In genomic region chr6:36668601-36669390, GRCh38 we compare ENCODE assay signal across 17 cellular contexts. TPM values are rescaled to one million over a fixed set of nuclear protein-coding genes. Genes with fewer than 3 reads are reported as not detected.
"Had no signal": no experiment of that assay in that cellular context is flagged by ENCODE, and none has a peak within 500 bp of the region (broad histone marks: within the 10 kb centered on the region; RNA-seq: fewer than 3 reads in every experiment).

No MANE protein-coding gene starts in this region.

- H3K9me3 ChIP-seq: pancreas, upper lobe of right lung had no signal

- H3K36me3 Mint-ChIP-seq: immature natural killer cell; stimulated activated memory B cell treated with anti-CD40 and anti-IgM and Interleukin-4, amounts not matched to agents 10 μg/mL and 1 μg/mL and 100 μg/mL, for 72 hours had no signal

- H3K4me3 ChIP-seq: cardiac muscle cell, lung, pancreas, upper lobe of right lung had no signal

- H3K27me3 ChIP-seq: cardiac muscle cell, pancreas, upper lobe of right lung had no signal

- H3K4me3 Mint-ChIP-seq: activated CD8-positive, alpha-beta T cell treated with anti-CD3 and anti-CD28 coated beads for 36 hours; immature natural killer cell; neural crest cell; stimulated activated memory B cell treated with anti-CD40 and anti-IgM and Interleukin-4, amounts not matched to agents 10 μg/mL and 1 μg/mL and 100 μg/mL, for 72 hours; T-helper 2 cell treated with Interferon-gamma antibody and Interleukin-4, amounts not matched to agents 5 μg/mL and 100 μg/mL, for 36 hours had no signal

- ATAC-seq: activated CD8-positive, alpha-beta T cell treated with anti-CD3 and anti-CD28 coated beads for 36 hours; esophagus mucosa; left cardiac atrium; pancreas; stimulated activated memory B cell treated with anti-CD40 and anti-IgM and Interleukin-4, amounts not matched to agents 10 μg/mL and 1 μg/mL and 100 μg/mL, for 72 hours; upper lobe of right lung had no signal

- H3K4me1 Mint-ChIP-seq: immature natural killer cell had no signal

- H3K27ac Mint-ChIP-seq: activated CD8-positive, alpha-beta T cell treated with anti-CD3 and anti-CD28 coated beads for 36 hours; immature natural killer cell had no signal

- H3K27me3 Mint-ChIP-seq: activated CD8-positive, alpha-beta T cell treated with anti-CD3 and anti-CD28 coated beads for 36 hours; stimulated activated memory B cell treated with anti-CD40 and anti-IgM and Interleukin-4, amounts not matched to agents 10 μg/mL and 1 μg/mL and 100 μg/mL, for 72 hours had no signal

- DNase-seq: activated CD4-positive, CD25-positive, alpha-beta regulatory T cell treated with anti-CD3 and anti-CD28 coated beads, Interleukin-2, amount 50 U/mL, for 72 hours; activated CD8-positive, alpha-beta memory T cell treated with anti-CD3 and anti-CD28 coated beads, Interleukin-2, amount 50 U/mL, for 4 hours; activated CD8-positive, alpha-beta T cell treated with anti-CD3 and anti-CD28 coated beads for 36 hours; aorta; immature natural killer cell; left cardiac atrium; pancreas; retina; small intestine; upper lobe of right lung had no signal

- H3K9me3 Mint-ChIP-seq: activated CD8-positive, alpha-beta T cell treated with anti-CD3 and anti-CD28 coated beads for 36 hours; immature natural killer cell; neural crest cell; stimulated activated memory B cell treated with anti-CD40 and anti-IgM and Interleukin-4, amounts not matched to agents 10 μg/mL and 1 μg/mL and 100 μg/mL, for 72 hours; T-helper 2 cell treated with Interferon-gamma antibody and Interleukin-4, amounts not matched to agents 5 μg/mL and 100 μg/mL, for 36 hours had no signal

- H3K36me3 ChIP-seq: cardiac muscle cell, pancreas, upper lobe of right lung had no signal

- H3K27ac ChIP-seq: cardiac muscle cell, pancreas, upper lobe of right lung had no signal

RNA-seq across cellular contexts. Expression of gene RAB44, which starts 28.8 kb away (rescaled TPM):
- total RNA-seq: cardiac muscle cell, fibroblast of villous mesenchyme, neural crest cell had no signal
- polyA plus RNA-seq: aorta, cardiac muscle cell, immature natural killer cell had no signal
